23 cellular contexts compared by ENCODE assay signal in the genomic region with DNA sequence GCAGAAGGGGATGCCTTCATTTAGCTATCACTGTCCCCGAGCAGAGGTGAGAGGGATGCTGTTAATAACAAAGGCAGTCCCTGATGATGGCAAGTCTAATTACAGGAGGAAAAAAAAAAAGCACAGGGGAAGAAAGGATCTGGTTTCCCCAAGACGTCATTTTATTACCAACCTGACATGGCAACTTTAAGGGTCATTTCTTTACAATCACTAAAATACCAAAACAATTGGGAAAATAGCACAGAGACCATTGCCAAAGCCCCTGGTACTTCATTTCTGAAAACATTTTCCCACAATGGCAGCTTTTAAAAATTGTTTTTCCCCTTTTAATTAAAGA.
"Had no signal": no experiment of that assay in that cellular context is flagged by ENCODE, and none has a peak within 500 bp of the region (broad histone marks: within the 10 kb centered on the region; RNA-seq: fewer than 3 reads in every experiment).

No MANE protein-coding gene starts in this region.

- H3K4me1 Mint-ChIP-seq: activated B cell treated with CpG ODN at 0.5 μM for 24 hours; activated naive CD4-positive, alpha-beta T cell treated with anti-CD3 and anti-CD28 coated beads, Interleukin-2, amount 50 U/mL, for 24 hours; activated naive CD8-positive, alpha-beta T cell treated with anti-CD3 and anti-CD28 coated beads, Interleukin-2, amount 50 U/mL, for 24 hours; activated T-helper 17 cell treated with anti-CD3 and anti-CD28 coated beads, Interleukin-2, amount 50 U/mL, for 72 hours; central memory CD8-positive, alpha-beta T cell; endodermal cell; naive B cell had no signal

- H3K36me3 Mint-ChIP-seq: activated naive CD4-positive, alpha-beta T cell treated with anti-CD3 and anti-CD28 coated beads, Interleukin-2, amount 50 U/mL, for 24 hours; naive B cell had no signal

- H3K27ac Mint-ChIP-seq: activated B cell treated with CpG ODN at 0.5 μM for 24 hours; activated CD8-positive, alpha-beta T cell treated with anti-CD3 and anti-CD28 coated beads for 36 hours; activated naive CD4-positive, alpha-beta T cell treated with anti-CD3 and anti-CD28 coated beads, Interleukin-2, amount 50 U/mL, for 24 hours; activated naive CD8-positive, alpha-beta T cell treated with anti-CD3 and anti-CD28 coated beads, Interleukin-2, amount 50 U/mL, for 24 hours; activated T-helper 17 cell treated with anti-CD3 and anti-CD28 coated beads, Interleukin-2, amount 50 U/mL, for 72 hours; dendritic cell treated with granulocyte-macrophage colony-stimulating factor and Interleukin-4, amounts not matched to agents 40 ng/mL and 50 ng/mL, for 4 days; endodermal cell; naive B cell; progenitor cell of endocrine pancreas had no signal

- H3K4me3 Mint-ChIP-seq: activated B cell treated with CpG ODN at 0.5 μM for 24 hours; activated CD8-positive, alpha-beta T cell treated with anti-CD3 and anti-CD28 coated beads for 36 hours; activated naive CD4-positive, alpha-beta T cell treated with anti-CD3 and anti-CD28 coated beads, Interleukin-2, amount 50 U/mL, for 24 hours; activated naive CD8-positive, alpha-beta T cell treated with anti-CD3 and anti-CD28 coated beads, Interleukin-2, amount 50 U/mL, for 24 hours; activated T-cell treated with anti-CD3 and anti-CD28 coated beads, Interleukin-2, amount 50 U/mL, for 4 hours; activated T-helper 17 cell treated with anti-CD3 and anti-CD28 coated beads, Interleukin-2, amount 50 U/mL, for 72 hours; central memory CD8-positive, alpha-beta T cell; dendritic cell treated with granulocyte-macrophage colony-stimulating factor and Interleukin-4, amounts not matched to agents 40 ng/mL and 50 ng/mL, for 4 days; endodermal cell; naive B cell had no signal

- H3K4me1 ChIP-seq: breast epithelium, esophagus muscularis mucosa, left lung, lower lobe of right lung, right lobe of liver had no signal

- DNase-seq: activated B cell treated with CpG ODN at 0.5 μM for 24 hours; activated CD4-positive, alpha-beta T cell treated with anti-CD3 and anti-CD28 coated beads, Interleukin-2, amount 50 U/mL, for 1 hour; activated CD8-positive, alpha-beta T cell treated with anti-CD3 and anti-CD28 coated beads for 36 hours; activated naive CD8-positive, alpha-beta T cell treated with anti-CD3 and anti-CD28 coated beads, Interleukin-2, amount 50 U/mL, for 24 hours; activated T-cell treated with anti-CD3 and anti-CD28 coated beads, Interleukin-2, amount 50 U/mL, for 4 hours; endodermal cell; foreskin melanocyte; heart right ventricle; left lung; lower lobe of right lung; naive B cell; ovary; right lobe of liver; stimulated activated CD4-positive, alpha-beta T cell treated with anti-CD3 and anti-CD28 coated beads, Interleukin-2, amount 100 ng/mL, for 48 hours; stimulated activated naive CD4-positive, alpha-beta T cell treated with Interleukin-2 at 50 U/mL for 16 hours had no signal

- H3K27me3 ChIP-seq: breast epithelium, esophagus muscularis mucosa, left lung, ovary, right lobe of liver, tibial nerve had no signal

- H3K4me3 ChIP-seq: breast epithelium, esophagus muscularis mucosa, heart right ventricle, left lung, lower lobe of right lung, ovary, right lobe of liver, tibial nerve had no signal

- H3K27ac ChIP-seq: breast epithelium, esophagus muscularis mucosa, heart right ventricle, left lung, lower lobe of right lung, ovary, right lobe of liver, tibial nerve had no signal

- H3K9me3 Mint-ChIP-seq: activated B cell treated with CpG ODN at 0.5 μM for 24 hours; activated CD8-positive, alpha-beta T cell treated with anti-CD3 and anti-CD28 coated beads for 36 hours; activated naive CD8-positive, alpha-beta T cell treated with anti-CD3 and anti-CD28 coated beads, Interleukin-2, amount 50 U/mL, for 24 hours; dendritic cell treated with granulocyte-macrophage colony-stimulating factor and Interleukin-4, amounts not matched to agents 40 ng/mL and 50 ng/mL, for 4 days; endodermal cell had no signal

- H3K27me3 Mint-ChIP-seq: activated B cell treated with CpG ODN at 0.5 μM for 24 hours; activated CD8-positive, alpha-beta T cell treated with anti-CD3 and anti-CD28 coated beads for 36 hours; activated naive CD4-positive, alpha-beta T cell treated with anti-CD3 and anti-CD28 coated beads, Interleukin-2, amount 50 U/mL, for 24 hours; activated naive CD8-positive, alpha-beta T cell treated with anti-CD3 and anti-CD28 coated beads, Interleukin-2, amount 50 U/mL, for 24 hours; activated T-helper 17 cell treated with anti-CD3 and anti-CD28 coated beads, Interleukin-2, amount 50 U/mL, for 72 hours; central memory CD8-positive, alpha-beta T cell; dendritic cell treated with granulocyte-macrophage colony-stimulating factor and Interleukin-4, amounts not matched to agents 40 ng/mL and 50 ng/mL, for 4 days; progenitor cell of endocrine pancreas had no signal

- ATAC-seq: activated CD8-positive, alpha-beta T cell treated with anti-CD3 and anti-CD28 coated beads for 36 hours; activated naive CD8-positive, alpha-beta T cell treated with anti-CD3 and anti-CD28 coated beads, Interleukin-2, amount 50 U/mL, for 24 hours; activated T-cell treated with anti-CD3 and anti-CD28 coated beads, Interleukin-2, amount 50 U/mL, for 4 hours; activated T-helper 17 cell treated with anti-CD3 and anti-CD28 coated beads, Interleukin-2, amount 50 U/mL, for 72 hours; heart right ventricle; left lung; lower lobe of right lung; right lobe of liver had no signal

- H3K36me3 ChIP-seq: breast epithelium, esophagus muscularis mucosa, heart right ventricle, left lung, lower lobe of right lung, ovary, right lobe of liver, tibial nerve had no signal

- H3K9me3 ChIP-seq: breast epithelium, left lung, lower lobe of right lung, ovary, right lobe of liver had no signal
